Comparison of ENCODE assay signal across 8 cellular contexts in genomic region chr13:97432232-97432916, GRCh38. TPM values are rescaled to one million over a fixed set of nuclear protein-coding genes. Genes with fewer than 3 reads are reported as not detected.
DNase-seq lines count a peak whose midpoint lies in the region; ATAC-seq and TF ChIP-seq lines count a peak whose summit lies in the region.

No MANE protein-coding gene starts in this region.

- ATAC-seq in naive thymus-derived CD8-positive, alpha-beta T cell = no peak
- ATAC-seq in HG03342 (IDR thresholded peaks at IDR 0.05; ENCODE audit: unreplicated experiment) (no peak), GM19395 (IDR thresholded peaks at IDR 0.05; ENCODE audit: unreplicated experiment) (no peak)

- no peaks in the 10 kb centered on the region for H3K9me3 Mint-ChIP-seq in Caco-2 (ENCODE audit: unreplicated experiment)
- no peaks in the 10 kb centered on the region for H3K9me3 Mint-ChIP-seq in dendritic cell treated with granulocyte-macrophage colony-stimulating factor and Interleukin-4, amounts not matched to agents 40 ng/mL and 50 ng/mL, for 4 days
- H3K9me3 Mint-ChIP-seq in naive thymus-derived CD8-positive, alpha-beta T cell = no peaks in the 10 kb centered on the region

- peaks cover 7% of the 10 kb centered on the region; the same call in 1 of the 2 replicates for H3K4me1 ChIP-seq in Caco-2

- H3K27me3 ChIP-seq in Caco-2 (replicated peaks; ENCODE audit: control insufficient read depth, insufficient read depth, low read length) = no peaks in the 10 kb centered on the region

- POLR2A ChIA-PET in Caco-2 (lab: Charles Lee) = interaction anchor here (0.6 to 1.4 kb wide), 6 partner anchors 16 to 678 kb away, joined by 3 to 10 read pairs (median 4); no protein-coding TSS in a partner anchor
- POLR2A ChIA-PET in naive thymus-derived CD8-positive, alpha-beta T cell (lab: Charles Lee) = interaction anchor here (0.8 to 1.9 kb wide), 12 partner anchors 24 to 1131 kb away, joined by 3 to 20 read pairs (median 4); partner anchors contain the start of gene MBNL2

- H3K36me3 Mint-ChIP-seq in Caco-2 (ENCODE audit: insufficient read depth, unreplicated experiment) = peaks cover 17% of the 10 kb centered on the region
- H3K36me3 Mint-ChIP-seq in dendritic cell treated with granulocyte-macrophage colony-stimulating factor and Interleukin-4, amounts not matched to agents 40 ng/mL and 50 ng/mL, for 4 days (ENCODE audit: low read depth) = peaks cover 33% of the 10 kb centered on the region
- H3K36me3 Mint-ChIP-seq in naive thymus-derived CD8-positive, alpha-beta T cell = no peaks in the 10 kb centered on the region

- peak overlapping the region; percentile 59 for H3K4me3 ChIP-seq in Caco-2 (ENCODE audit: low read depth, low read length)

- no peak for TF ChIP-seq CTCF in Caco-2 (IDR thresholded peaks at IDR 0.05; ENCODE audit: insufficient read depth in 1 of 2, low read depth in 1 of 2, low read length in 1 of 2, severe bottlenecking in 1 of 2, unreplicated experiment in 1 of 2)

- no peaks in the 10 kb centered on the region for H3K4me1 Mint-ChIP-seq in Caco-2 (ENCODE audit: low read depth, unreplicated experiment)
- H3K4me1 Mint-ChIP-seq in dendritic cell treated with granulocyte-macrophage colony-stimulating factor and Interleukin-4, amounts not matched to agents 40 ng/mL and 50 ng/mL, for 4 days (ENCODE audit: low read depth) = peaks cover 49% of the 10 kb centered on the region
- H3K4me1 Mint-ChIP-seq in naive thymus-derived CD8-positive, alpha-beta T cell = peaks cover 15 to 37% (median 32%) of the 10 kb centered on the region in 4 donors

- H3K9me3 ChIP-seq in Caco-2 = no peaks in the 10 kb centered on the region

- H3K4me3 Mint-ChIP-seq in Caco-2 (ENCODE audit: unreplicated experiment) = peak overlapping the region; percentile 94
- peak overlapping the region; percentile 97 for H3K4me3 Mint-ChIP-seq in dendritic cell treated with granulocyte-macrophage colony-stimulating factor and Interleukin-4, amounts not matched to agents 40 ng/mL and 50 ng/mL, for 4 days
- peak overlapping the region; percentile 91 to 99 (median 96) for H3K4me3 Mint-ChIP-seq in naive thymus-derived CD8-positive, alpha-beta T cell

- CTCF ChIA-PET in Caco-2 (lab: Charles Lee) = interaction anchor here (0.6 to 2.1 kb wide), 11 partner anchors 8 to 1756 kb away, joined by 3 to 7 read pairs (median 5); partner anchors contain the start of gene MBNL2

- peak overlapping the region; percentile 98 for H3K27ac Mint-ChIP-seq in Caco-2 (ENCODE audit: unreplicated experiment)
- H3K27ac Mint-ChIP-seq in dendritic cell treated with granulocyte-macrophage colony-stimulating factor and Interleukin-4, amounts not matched to agents 40 ng/mL and 50 ng/mL, for 4 days = peak overlapping the region; percentile 96
- H3K27ac Mint-ChIP-seq in naive thymus-derived CD8-positive, alpha-beta T cell = peak overlapping the region; percentile 94 to 100 (median 99)

- intact Hi-C loops in Caco-2 (cut with micrococcal nuclease; ENCODE audit: unreplicated experiment) = loop anchor here (1.0 to 5.0 kb wide), 6 partner anchors 9 to 1380 kb away; partner anchors contain the start of gene UGGT2
- intact Hi-C loops in dendritic cell treated with granulocyte-macrophage colony-stimulating factor and Interleukin-4, amounts not matched to agents 40 ng/mL and 50 ng/mL, for 4 days (cut with micrococcal nuclease) = loop anchor here (2.0 to 10.0 kb wide), 3 partner anchors 65 to 372 kb away; partner anchors contain the start of gene MBNL2

- no peaks in the 10 kb centered on the region for H3K36me3 ChIP-seq in Caco-2 (ENCODE audit: control insufficient read depth, insufficient read depth, low read length)

- DNase-seq in Caco-2 = no peak
- DNase-seq in NAMALWA (ENCODE audit: low spot score) = peak; percentile 40
- DNase-seq in naive thymus-derived CD8-positive, alpha-beta T cell = no peak
- no peak for DNase-seq in NOMO-1 treated with dmso at 0.1 percent for 144 hours (lab: John Stamatoyannopoulos, UW; ENCODE audit: unreplicated experiment)
- DNase-seq in KG1 (lab: John Stamatoyannopoulos, UW) = no peak

- peaks cover 6% of the 10 kb centered on the region for H3K27me3 Mint-ChIP-seq in Caco-2 (ENCODE audit: insufficient read depth, unreplicated experiment)
- H3K27me3 Mint-ChIP-seq in dendritic cell treated with granulocyte-macrophage colony-stimulating factor and Interleukin-4, amounts not matched to agents 40 ng/mL and 50 ng/mL, for 4 days = no peaks in the 10 kb centered on the region
- peaks cover 0 to 11% (median 4%) of the 10 kb centered on the region in 5 donors for H3K27me3 Mint-ChIP-seq in naive thymus-derived CD8-positive, alpha-beta T cell

- BruUV-seq in Caco-2 (replicated peaks; lab: Mats Ljungman, UMichigan) = TSS peak; percentile 50

RNA-seq across cellular contexts. Expression of gene RAP2A, which starts 1.6 kb away (rescaled TPM):
- 19.7 and 22.4 TPM in 2 replicates for total RNA-seq in Caco-2 (2022)
- 10 to 100 TPM; 17.7 to 19.2 TPM for total RNA-seq in naive thymus-derived CD8-positive, alpha-beta T cell
- 1 to 10 TPM; 1.8 to 3.5 (median 3.3) TPM for polyA plus RNA-seq in naive thymus-derived CD8-positive, alpha-beta T cell
